In the genomic region with DNA sequence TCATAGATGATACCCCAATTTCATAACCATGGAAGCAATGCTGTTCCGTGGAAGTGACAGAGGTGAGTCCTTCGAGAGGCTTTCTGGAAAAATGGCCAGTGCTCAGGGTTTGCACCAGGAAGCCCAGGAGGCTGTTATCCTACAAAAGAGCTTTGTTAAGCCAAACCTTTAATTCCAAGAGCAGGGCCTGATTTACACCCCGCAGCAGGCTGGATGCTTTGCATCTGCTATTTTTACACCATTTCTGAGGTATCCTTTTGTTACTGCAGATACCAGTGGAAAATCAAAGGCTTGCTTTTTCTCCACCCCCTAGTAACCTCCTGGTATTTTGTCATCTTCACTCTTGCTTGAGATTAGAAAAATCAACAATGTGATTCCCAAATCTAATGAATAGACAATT, we compare ENCODE assay signal across 22 cellular contexts.
A peak's percentile ranks its signal among the peaks of the same experiment; 100 is the strongest.
DNase-seq lines count a peak whose midpoint lies in the region; TF ChIP-seq lines count a peak whose summit lies in the region.
"Had no signal": no experiment of that assay in that cellular context is flagged by ENCODE, and none has a peak within 500 bp of the region (broad histone marks: within the 10 kb centered on the region; RNA-seq: fewer than 3 reads in every experiment).

No MANE protein-coding gene starts in this region.

- no peaks in the 10 kb centered on the region for H4K20me1 ChIP-seq in neural cell (ENCODE audit: insufficient read depth)

- TF ChIP-seq CTCF in brain (conservative IDR thresholded peaks at IDR 0.05), result no peak
- no peak for TF ChIP-seq CTCF in neural cell (IDR thresholded peaks at IDR 0.05; ENCODE audit: poor library complexity, severe bottlenecking)

- no peaks in the 10 kb centered on the region for H3K27me3 ChIP-seq in neural cell (ENCODE audit: insufficient read depth, low read depth, low read length)
- H3K27me3 ChIP-seq: SJSA1 had no signal

- peaks cover 9% of the 10 kb centered on the region for H3F3A ChIP-seq in neural cell (ENCODE audit: insufficient read depth, low read length, poor library complexity, severe bottlenecking)

- peak overlapping the region; percentile 77 for H3K4me2 ChIP-seq in neural cell (ENCODE audit: low read length)
- H3K4me2 ChIP-seq: KMS-11 had no signal

- H3K4me1 Mint-ChIP-seq in brain, result peaks cover 100% of the 10 kb centered on the region
- H3K4me1 Mint-ChIP-seq: WTC11 had no signal

- DNase-seq in DMS53 (lab: John Stamatoyannopoulos, UW) (peak; percentile 52), DMS53 treated with DMSO at 0.1 percent for 48 hours (lab: John Stamatoyannopoulos, UW; ENCODE audit: unreplicated experiment) (no peak), NCI-H1105 (lab: John Stamatoyannopoulos, UW) (peak; percentile 9), SW480 (ENCODE audit: low spot score) (no peak)
- DNase-seq in stimulated activated CD4-positive, alpha-beta T cell treated with anti-CD3 and anti-CD28 coated beads, Interleukin-4, amount 100 ng/mL, for 4 hours, result no peak
- no peak for DNase-seq in stimulated activated CD4-positive, alpha-beta T cell treated with anti-CD3 and anti-CD28 coated beads, Interleukin-4, amount 100 ng/mL, for 1 hour
- DNase-seq: 8988T; activated CD8-positive, alpha-beta T cell treated with anti-CD3 and anti-CD28 coated beads for 36 hours; activated naive CD4-positive, alpha-beta T cell treated with anti-CD3 and anti-CD28 coated beads for 36 hours; activated T-cell treated with anti-CD3 and anti-CD28 coated beads, Interleukin-2, amount 50 U/mL, for 1 hour; aorta; Caco-2; GM23248; NCI-H748 treated with DMSO at 0.1 percent for 48 hours; PC-3; posterior cingulate gyrus had no signal

- peak overlapping the region; percentile 96 to 99 (median 98) for H3K27ac Mint-ChIP-seq in brain
- H3K27ac Mint-ChIP-seq: activated CD8-positive, alpha-beta T cell treated with anti-CD3 and anti-CD28 coated beads for 36 hours; activated naive CD4-positive, alpha-beta T cell treated with anti-CD3 and anti-CD28 coated beads for 36 hours; WTC11 had no signal

- no peaks in the 10 kb centered on the region for H3K9me3 ChIP-seq in neural cell (ENCODE audit: low read length)
- H3K9me3 ChIP-seq: Caco-2, SJSA1 had no signal

- peak overlapping the region; percentile 74 for H3K9ac ChIP-seq in neural cell (ENCODE audit: low read length)
- H3K9ac ChIP-seq: GM23248, KMS-11 had no signal

- H3K27ac ChIP-seq in neural cell (ENCODE audit: low read length), result peak overlapping the region; percentile 95
- H3K27ac ChIP-seq: GM23248, KMS-11, SJSA1, skin epidermis had no signal

- H2AFZ ChIP-seq in neural cell (ENCODE audit: low read depth, low read length), result peak overlapping the region; percentile 35
- H2AFZ ChIP-seq: GM23248 had no signal

- no peaks in the 10 kb centered on the region for H3K27me3 Mint-ChIP-seq in brain
- H3K27me3 Mint-ChIP-seq: activated CD8-positive, alpha-beta T cell treated with anti-CD3 and anti-CD28 coated beads for 36 hours had no signal

- H3K9me3 Mint-ChIP-seq in brain, result peaks cover 0 to 3% (median 0%) of the 10 kb centered on the region in 5 experiments
- H3K9me3 Mint-ChIP-seq: activated CD8-positive, alpha-beta T cell treated with anti-CD3 and anti-CD28 coated beads for 36 hours; activated naive CD4-positive, alpha-beta T cell treated with anti-CD3 and anti-CD28 coated beads for 36 hours had no signal

- no peaks in the 10 kb centered on the region for H3K9me2 ChIP-seq in neural cell (ENCODE audit: insufficient read depth, low read length)

- peak overlapping the region; percentile 79 to 85 (median 82) for H3K4me3 Mint-ChIP-seq in brain
- H3K4me3 Mint-ChIP-seq: activated CD8-positive, alpha-beta T cell treated with anti-CD3 and anti-CD28 coated beads for 36 hours; activated naive CD4-positive, alpha-beta T cell treated with anti-CD3 and anti-CD28 coated beads for 36 hours; WTC11 had no signal

- peak overlapping the region; percentile 56 for H3K4me3 ChIP-seq in neural cell (ENCODE audit: low read length)
- H3K4me3 ChIP-seq: GM23248, SJSA1, skin epidermis had no signal

- no peaks in the 10 kb centered on the region for H3K36me3 ChIP-seq in neural cell (ENCODE audit: insufficient read depth, low read length)
- H3K36me3 ChIP-seq: SJSA1 had no signal

- TF ChIP-seq EP300 in neural cell (conservative IDR thresholded peaks at IDR 0.05; ENCODE audit: poor library complexity, severe bottlenecking), result no peak

- H3K36me3 Mint-ChIP-seq in brain, result no peaks in the 10 kb centered on the region

- no peak for TF ChIP-seq RAD21 in neural cell (conservative IDR thresholded peaks at IDR 0.05)

- H3K79me2 ChIP-seq in neural cell (replicated peaks; ENCODE audit: insufficient read depth, low read length), result peaks cover 38% of the 10 kb centered on the region

TF ChIP-seq in neural cell, 6 proteins besides CTCF, POLR2A, EP300 and RAD21:
- TF ChIP-seq MXI1 (conservative IDR thresholded peaks at IDR 0.05; ENCODE audit: poor library complexity, severe bottlenecking), result no peak
- no peak for TF ChIP-seq EZH2 (IDR thresholded peaks at IDR 0.05; ENCODE audit: borderline replicate concordance, insufficient read depth, low read length, poor library complexity, severe bottlenecking)
- no peak for TF ChIP-seq TAF1 (IDR thresholded peaks at IDR 0.05; ENCODE audit: low read depth)
- TF ChIP-seq SMC3 (conservative IDR thresholded peaks at IDR 0.05; ENCODE audit: poor library complexity), result no peak
- TF ChIP-seq POLR2AphosphoS5 (IDR thresholded peaks at IDR 0.05), result no peak
- TF ChIP-seq, protein P1, sequence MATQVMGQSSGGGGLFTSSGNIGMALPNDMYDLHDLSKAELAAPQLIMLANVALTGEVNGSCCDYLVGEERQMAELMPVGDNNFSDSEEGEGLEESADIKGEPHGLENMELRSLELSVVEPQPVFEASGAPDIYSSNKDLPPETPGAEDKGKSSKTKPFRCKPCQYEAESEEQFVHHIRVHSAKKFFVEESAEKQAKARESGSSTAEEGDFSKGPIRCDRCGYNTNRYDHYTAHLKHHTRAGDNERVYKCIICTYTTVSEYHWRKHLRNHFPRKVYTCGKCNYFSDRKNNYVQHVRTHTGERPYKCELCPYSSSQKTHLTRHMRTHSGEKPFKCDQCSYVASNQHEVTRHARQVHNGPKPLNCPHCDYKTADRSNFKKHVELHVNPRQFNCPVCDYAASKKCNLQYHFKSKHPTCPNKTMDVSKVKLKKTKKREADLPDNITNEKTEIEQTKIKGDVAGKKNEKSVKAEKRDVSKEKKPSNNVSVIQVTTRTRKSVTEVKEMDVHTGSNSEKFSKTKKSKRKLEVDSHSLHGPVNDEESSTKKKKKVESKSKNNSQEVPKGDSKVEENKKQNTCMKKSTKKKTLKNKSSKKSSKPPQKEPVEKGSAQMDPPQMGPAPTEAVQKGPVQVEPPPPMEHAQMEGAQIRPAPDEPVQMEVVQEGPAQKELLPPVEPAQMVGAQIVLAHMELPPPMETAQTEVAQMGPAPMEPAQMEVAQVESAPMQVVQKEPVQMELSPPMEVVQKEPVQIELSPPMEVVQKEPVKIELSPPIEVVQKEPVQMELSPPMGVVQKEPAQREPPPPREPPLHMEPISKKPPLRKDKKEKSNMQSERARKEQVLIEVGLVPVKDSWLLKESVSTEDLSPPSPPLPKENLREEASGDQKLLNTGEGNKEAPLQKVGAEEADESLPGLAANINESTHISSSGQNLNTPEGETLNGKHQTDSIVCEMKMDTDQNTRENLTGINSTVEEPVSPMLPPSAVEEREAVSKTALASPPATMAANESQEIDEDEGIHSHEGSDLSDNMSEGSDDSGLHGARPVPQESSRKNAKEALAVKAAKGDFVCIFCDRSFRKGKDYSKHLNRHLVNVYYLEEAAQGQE (IDR thresholded peaks at IDR 0.05; ENCODE audit: borderline replicate concordance), result no peak

Comparison
In these comparisons a context has a peak if more than half of its experiments do, and no peak if none do; other contexts are left out.
1. DNase-seq: peak in DMS53 (single experiment) and NCI-H1105 (single experiment); none in DMS53 treated with DMSO at 0.1 percent for 48 hours (single experiment), stimulated activated CD4-positive, alpha-beta T cell treated with anti-CD3 and anti-CD28 coated beads, Interleukin-4, amount 100 ng/mL, for 4 hours (0 of 2), SW480 (single experiment) and stimulated activated CD4-positive, alpha-beta T cell treated with anti-CD3 and anti-CD28 coated beads, Interleukin-4, amount 100 ng/mL, for 1 hour (single experiment).